In genomic region chr1:18681423-18681835, GRCh38 we compare ENCODE assay signal across 9 cellular contexts. TPM values are rescaled to one million over a fixed set of nuclear protein-coding genes. Genes with fewer than 3 reads are reported as not detected.
A peak's percentile ranks its signal among the peaks of the same experiment; 100 is the strongest.
DNase-seq lines count a peak whose midpoint lies in the region; ATAC-seq, FAIRE-seq and TF ChIP-seq lines count a peak whose summit lies in the region.
"Had no signal": no experiment of that assay in that cellular context is flagged by ENCODE, and none has a peak within 500 bp of the region (broad histone marks: within the 10 kb centered on the region; RNA-seq: fewer than 3 reads in every experiment).

No MANE protein-coding gene starts in this region.

- no peak overlapping the region for H2AFZ ChIP-seq in OCI-LY7 (ENCODE audit: low read length)
- H2AFZ ChIP-seq in H1 (ENCODE audit: low read length) = no peak overlapping the region

- TF ChIP-seq POLR2A in H1 (IDR thresholded peaks at IDR 0.05; ENCODE audit: control extremely low read depth in 1 of 2, low read depth in 2 of 2, low read length in 2 of 2) = no peak

- CTCF ChIA-PET in OCI-LY7 (lab: Charles Lee; ENCODE audit: unreplicated experiment) = no interaction called here
- CTCF ChIA-PET in H1 (lab: Charles Lee; ENCODE audit: partially characterized antibody) = interaction anchor here (0.6 to 12.3 kb wide), 45 partner anchors 9 to 560 kb away, joined by 3 to 207 read pairs (median 4); no protein-coding TSS in a partner anchor

- H3K4me1 ChIP-seq in HAP-1 (no peaks in the 10 kb centered on the region), OCI-LY7 (ENCODE audit: insufficient read depth, low read length, poor library complexity, severe bottlenecking) (peaks cover 3% of the 10 kb centered on the region), H1 (replicated peaks in 1 of 4; ENCODE audit: control insufficient read depth in 3 of 4, insufficient read depth in 4 of 4, low read length in 3 of 4) (peaks cover 3 to 8% (median 8%) of the 10 kb centered on the region in 4 experiments; a peak in 6 of 7 replicates)
- H3K4me1 ChIP-seq: SJSA1 had no signal

- H3K14ac ChIP-seq in H1 (ENCODE audit: insufficient read length) = no peak overlapping the region

- no peaks in the 10 kb centered on the region for H3K79me1 ChIP-seq in H1 (ENCODE audit: low read depth, low read length)

- no peak overlapping the region for H2BK5ac ChIP-seq in H1 (ENCODE audit: low read depth, low read length)

- H2BK12ac ChIP-seq in H1 (ENCODE audit: low read depth, low read length) = no peak overlapping the region

- POLR2A ChIA-PET in OCI-LY7 (lab: Charles Lee) (no interaction called here), H1 (lab: Charles Lee; ENCODE audit: partially characterized antibody) (interaction anchor here (1.7 kb wide), 1 partner anchor 15 kb away, joined by 5 read pairs; no protein-coding TSS in a partner anchor)

- no peak overlapping the region for H2BK120ac ChIP-seq in H1 (replicated peaks; ENCODE audit: low read depth, low read length)

- no peaks in the 10 kb centered on the region for H3K79me2 ChIP-seq in OCI-LY7 (ENCODE audit: insufficient read depth, low read depth, low read length)
- no peaks in the 10 kb centered on the region for H3K79me2 ChIP-seq in H1 (ENCODE audit: control insufficient read depth in 1 of 2, insufficient read depth in 2 of 2, low read length in 2 of 2)

- H3K27ac ChIP-seq in OCI-LY7 (ENCODE audit: low read depth, low read length, poor library complexity, severe bottlenecking) = no peak overlapping the region
- no peak overlapping the region for H3K27ac ChIP-seq in H1 (ENCODE audit: low read depth, low read length)
- H3K27ac ChIP-seq: SJSA1 had no signal

- FAIRE-seq in H1 (lab: Jason Lieb, UNC) = peak; percentile 85

- ATAC-seq in GM21529 (IDR thresholded peaks at IDR 0.05; ENCODE audit: unreplicated experiment) (no peak), HG03139 (IDR thresholded peaks at IDR 0.05; ENCODE audit: unreplicated experiment) (no peak)

- no peak overlapping the region for H4K8ac ChIP-seq in H1 (ENCODE audit: extremely low read depth, insufficient read depth, low read length)

- H3K4me2 ChIP-seq in OCI-LY7 (ENCODE audit: low read length) (no peak overlapping the region), H1 (ENCODE audit: insufficient read depth in 1 of 2, low read depth in 2 of 2, low read length in 2 of 2) (no peak overlapping the region)

- in situ Hi-C loops in HAP-1 (cut with MboI; ENCODE audit: low sequenced_read_pairs) = no loop called here

- H3K18ac ChIP-seq in H1 (ENCODE audit: extremely low read depth, low read length) = no peak overlapping the region

- no peak overlapping the region for H4K5ac ChIP-seq in H1 (ENCODE audit: insufficient read length, low read depth, low read length)

- peaks cover 2% of the 10 kb centered on the region; the same call in 1 of the 2 replicates for H3K9me3 ChIP-seq in HAP-1
- no peaks in the 10 kb centered on the region for H3K9me3 ChIP-seq in OCI-LY7 (ENCODE audit: low read length)
- 0 out of 4 replicates have a peak, but pooled peaks cover 0 to 2% of the 10 kb centered on the region in 2 experiments for H3K9me3 ChIP-seq in H1 (ENCODE audit: insufficient read depth in 2 of 2, low read depth in 1 of 2, low read length in 1 of 2)
- H3K9me3 ChIP-seq: SJSA1 had no signal

- no peak for TF ChIP-seq EP300 in H1 (IDR thresholded peaks at IDR 0.05; ENCODE audit: borderline replicate concordance in 1 of 2, low read depth in 2 of 2, low read length in 2 of 2)

- H3K27me3 ChIP-seq in HAP-1 (ENCODE audit: low read depth) = peaks cover 8% of the 10 kb centered on the region; the same call in 1 of the 2 replicates
- H3K27me3 ChIP-seq in H1 (replicated peaks in 1 of 4; ENCODE audit: control insufficient read depth in 3 of 4, extremely low read depth in 1 of 4, insufficient read depth in 3 of 4, low read length in 3 of 4) = peaks cover 0 to 28% (median 14%) of the 10 kb centered on the region in 4 experiments; a peak in 6 of 7 replicates

- peak; percentile 83 to 91 for TF ChIP-seq RAD21 in H1 (IDR thresholded peaks at IDR 0.05 in 1 of 2, conservative IDR thresholded peaks at IDR 0.05 in 1 of 2; ENCODE audit: low read depth in 2 of 2, low read length in 2 of 2)

- 62% methylated on average over 4 of the region's 4 CpGs; no CpG with 5 or more reads in 1 of the 2 experiments for WGBS in H1 (ENCODE audit: extremely low coverage in 1 of 2, insufficient coverage in 1 of 2, insufficient read length in 1 of 2, insufficient replicate concordance in 2 of 2, low coverage in 1 of 2, low lambda C conversion rate in 2 of 2, missing lambda C conversion rate in 1 of 2), 2 experiments

- H3K36me3 ChIP-seq in HAP-1 (replicated peaks) (no peaks in the 10 kb centered on the region), OCI-LY7 (ENCODE audit: insufficient read depth, low read length) (no peaks in the 10 kb centered on the region), H1 (ENCODE audit: control insufficient read depth in 2 of 4, insufficient read depth in 4 of 4, low read length in 3 of 4) (no peaks in the 10 kb centered on the region)
- H3K36me3 ChIP-seq: SJSA1 had no signal

- H3K4me3 ChIP-seq in HAP-1 = no peak overlapping the region
- H3K4me3 ChIP-seq in OCI-LY7 (ENCODE audit: low read depth, low read length, poor library complexity, severe bottlenecking) = no peak overlapping the region
- no peak overlapping the region for H3K4me3 ChIP-seq in H1 (ENCODE audit: extremely low read depth in 1 of 4, insufficient read depth in 2 of 4, low read depth in 3 of 4, low read length in 4 of 4)
- H3K4me3 ChIP-seq: SJSA1 had no signal

- no peak overlapping the region for H2AK5ac ChIP-seq in H1 (ENCODE audit: low read depth, low read length)

- H4K20me1 ChIP-seq in OCI-LY7 (ENCODE audit: insufficient read depth, low read length) = no peaks in the 10 kb centered on the region
- no peaks in the 10 kb centered on the region for H4K20me1 ChIP-seq in H1 (replicated peaks in 1 of 2; ENCODE audit: control insufficient read depth in 1 of 2, insufficient read depth in 2 of 2, low read length in 2 of 2)

- intact Hi-C loops in OCI-LY7 (cut with micrococcal nuclease; ENCODE audit: unreplicated experiment) = loop anchor here (1.0 to 2.0 kb wide), 2 partner anchors 73 to 84 kb away; no protein-coding TSS in a partner anchor

- peak; percentile 18 for DNase-seq in COR-L47 (lab: John Stamatoyannopoulos, UW)
- peak; percentile 35 to 68 for DNase-seq in HAP-1 (ENCODE audit: low spot score in 2 of 2)
- DNase-seq in OCI-LY7 (ENCODE audit: low spot score) = peak; percentile 76
- no peak for DNase-seq in H1 (ENCODE audit: low read depth in 1 of 2, low spot score in 2 of 2)
- peak; percentile 21 for DNase-seq in renal cortical epithelial cell (ENCODE audit: low read depth)
- DNase-seq in NCI-H128 (lab: John Stamatoyannopoulos, UW; ENCODE audit: unreplicated experiment) = no peak

- H2BK15ac ChIP-seq in H1 (ENCODE audit: low read length) = 0 out of 2 replicates have a peak overlapping the region, but pooled peaks have one; percentile 19

- no peak overlapping the region for H3K56ac ChIP-seq in H1 (replicated peaks; ENCODE audit: insufficient read length, low read depth, low read length)

- H3K9ac ChIP-seq in H1 (replicated peaks in 1 of 4; ENCODE audit: extremely low read depth in 1 of 4, low read depth in 3 of 4, low read length in 3 of 4) = no peak overlapping the region

- no peak overlapping the region for H3K4ac ChIP-seq in H1 (replicated peaks; ENCODE audit: insufficient read length, low read depth, low read length)

- no peak overlapping the region for H3K23ac ChIP-seq in H1 (ENCODE audit: insufficient read length)

- BruUV-seq in OCI-LY7 (replicated peaks; lab: Mats Ljungman, UMichigan) = no TSS peak

- H3K23me2 ChIP-seq in H1 (ENCODE audit: low read depth, low read length) = no peaks in the 10 kb centered on the region

- no peak overlapping the region for H4K91ac ChIP-seq in H1 (replicated peaks; ENCODE audit: insufficient read length, low read length)

- TF ChIP-seq CTCF in OCI-LY7 (conservative IDR thresholded peaks at IDR 0.05; ENCODE audit: low read length) = peak; percentile 87
- peak; percentile 31 to 89 (median 72) for TF ChIP-seq CTCF in H1 (IDR thresholded peaks at IDR 0.05; ENCODE audit: control extremely low read depth in 1 of 3, insufficient read depth in 1 of 3, low read depth in 1 of 3, low read length in 3 of 3)

- H3K9me2 ChIP-seq in OCI-LY7 (ENCODE audit: insufficient read depth, low read length) = no peaks in the 10 kb centered on the region

- peak overlapping the region; percentile 93; the same call in 1 of the 2 replicates for H2BK20ac ChIP-seq in H1 (ENCODE audit: low read length)

TF ChIP-seq in H1, 55 proteins besides CTCF, POLR2A, EP300 and RAD21 (continues in another document):
- TF ChIP-seq ASH2L (IDR thresholded peaks at IDR 0.05; ENCODE audit: low read length) = no peak
- no peak for TF ChIP-seq GTF2F1 (IDR thresholded peaks at IDR 0.05; ENCODE audit: borderline replicate concordance, low read depth, low read length)
- TF ChIP-seq ZNF274 (IDR thresholded peaks at IDR 0.05; ENCODE audit: borderline replicate concordance, extremely low read depth, low read length) = no peak
- no peak for TF ChIP-seq BACH1 (IDR thresholded peaks at IDR 0.05; ENCODE audit: low read length)
- no peak for TF ChIP-seq RBBP5 (IDR thresholded peaks at IDR 0.05; ENCODE audit: borderline replicate concordance, low read depth, low read length)
- no peak for TF ChIP-seq SP4 (IDR thresholded peaks at IDR 0.05; ENCODE audit: low read length)
- peak; percentile 91 for TF ChIP-seq KDM1A (IDR thresholded peaks at IDR 0.05; ENCODE audit: borderline replicate concordance, low read length)
- TF ChIP-seq KDM5A (IDR thresholded peaks at IDR 0.05; ENCODE audit: low read length) = no peak
- no peak for TF ChIP-seq FOSL1 (IDR thresholded peaks at IDR 0.05; ENCODE audit: insufficient read depth, low read depth, low read length)
- no peak for TF ChIP-seq CHD2 (IDR thresholded peaks at IDR 0.05; ENCODE audit: low read length)
- TF ChIP-seq POLR2AphosphoS5 (IDR thresholded peaks at IDR 0.05; ENCODE audit: low read depth, low read length) = no peak
- no peak for TF ChIP-seq CREB1 (IDR thresholded peaks at IDR 0.05)
- no peak for TF ChIP-seq RFX5 (IDR thresholded peaks at IDR 0.05; ENCODE audit: borderline replicate concordance, low read depth, low read length)

RNA-seq across cellular contexts. Expression of gene PAX7, which starts 50.8 kb away (rescaled TPM):
- not detected in 2 replicates for total RNA-seq in OCI-LY7 (2014; rRNA removed; shearing (Covaris generic))
- total RNA-seq in OCI-LY7 (2022) (not detected in 2 replicates), renal cortical epithelial cell (not detected in 2 replicates)
- not detected in 2 replicates for total RNA-seq in H1 (2021; fragmentation: NEBNext Ultra II Directional; extraction: Animal tissue kit (Norgen Biotek cat#: 25700))
- 0.02 TPM in 1 of 2 replicates, not detected in the other for polyA plus RNA-seq in H1 (2011; rRNA removed)
- polyA plus RNA-seq in H1 (2011; cell fraction: cytosol; rRNA removed) = 0.03 TPM
- 0.03 TPM for polyA plus RNA-seq in H1 (2011; cell fraction: nucleus; rRNA removed)
- polyA plus RNA-seq in H1 (2012, experiment 1 of 2) = 0.03 to 0.08 TPM in 2 of 4 replicates, not detected in the others
- polyA plus RNA-seq in H1 (2012, experiment 2 of 2) = 0.07 TPM
- 0.02 TPM for polyA plus RNA-seq in H1 (2013, experiment 1 of 2)
- 0.02 TPM for polyA plus RNA-seq in H1 (2013, experiment 2 of 2)
- 0.13 TPM in 1 of 2 replicates, not detected in the other for polyA minus RNA-seq in H1 (2011; rRNA and poly(A)+ RNA removed)
- not detected for polyA minus RNA-seq in H1 (2011; cell fraction: cytosol; rRNA and poly(A)+ RNA removed)
- 0.40 TPM for polyA minus RNA-seq in H1 (2011; cell fraction: nucleus; rRNA and poly(A)+ RNA removed)
- total RNA-seq: SJSA1 had no signal

Comparison
In these comparisons a context has a peak if more than half of its experiments do, and no peak if none do; other contexts are left out.
1. DNase-seq: peak in COR-L47 (single experiment), HAP-1 (2 of 2), OCI-LY7 (single experiment) and renal cortical epithelial cell (single experiment); none in H1 (0 of 2) and NCI-H128 (single experiment).